Comparison of ENCODE assay signal across 9 cellular contexts in genomic region chr2:160703648-160704585, GRCh38.
DNase-seq lines count a peak whose midpoint lies in the region; ATAC-seq and TF ChIP-seq lines count a peak whose summit lies in the region.
"Had no signal": no experiment of that assay in that cellular context is flagged by ENCODE, and none has a peak within 500 bp of the region (broad histone marks: within the 10 kb centered on the region; RNA-seq: fewer than 3 reads in every experiment).

No MANE protein-coding gene starts in this region.

- DNase-seq in CD4-positive, CD25-positive, alpha-beta regulatory T cell: peak in 1 of 3 donors; percentile 59
- peak; percentile 91 for DNase-seq in RPMI8226
- DNase-seq in iris pigment epithelial cell (ENCODE audit: low read depth): peak; percentile 51
- DNase-seq in NCI-H1092 (lab: John Stamatoyannopoulos, UW): no peak
- DNase-seq in mesenteric fat pad (ENCODE audit: low spot score): no peak
- DNase-seq in progenitor cell of endocrine pancreas (ENCODE audit: low spot score, unreplicated experiment): no peak

- no peaks in the 10 kb centered on the region for H3K36me3 ChIP-seq in CD4-positive, CD25-positive, alpha-beta regulatory T cell (ENCODE audit: control insufficient read depth, insufficient read depth, low read length)

- H3K27ac Mint-ChIP-seq in CD4-positive, CD25-positive, alpha-beta regulatory T cell: peak overlapping the region in 2 of 3 donors; percentile 32 to 38
- H3K27ac Mint-ChIP-seq in progenitor cell of endocrine pancreas: no peak overlapping the region

- peaks cover 0 to 4% (median 0%) of the 10 kb centered on the region in 7 donors for H3K9me3 Mint-ChIP-seq in CD4-positive, CD25-positive, alpha-beta regulatory T cell
- peaks cover 14% of the 10 kb centered on the region for H3K9me3 Mint-ChIP-seq in progenitor cell of endocrine pancreas (ENCODE audit: low read depth)

- H3K9me3 ChIP-seq in CD4-positive, CD25-positive, alpha-beta regulatory T cell (ENCODE audit: control insufficient read depth in 2 of 2, low read length in 2 of 2): no peaks in the 10 kb centered on the region

- H3K4me3 ChIP-seq in CD4-positive, CD25-positive, alpha-beta regulatory T cell (ENCODE audit: low read depth, low read length): no peak overlapping the region

- ATAC-seq in CD4-positive, CD25-positive, alpha-beta regulatory T cell (ENCODE audit: low read depth in 2 of 2): peak; percentile 48 to 69
- peak; percentile 91 for ATAC-seq in GM19324 (IDR thresholded peaks at IDR 0.05; ENCODE audit: low FRiP score, unreplicated experiment)
- ATAC-seq in HG03135 (IDR thresholded peaks at IDR 0.05; ENCODE audit: unreplicated experiment): peak; percentile 73
- ATAC-seq: HCT116 had no signal

- H3K27me3 Mint-ChIP-seq in CD4-positive, CD25-positive, alpha-beta regulatory T cell: no peaks in the 10 kb centered on the region
- H3K27me3 Mint-ChIP-seq in progenitor cell of endocrine pancreas: peaks cover 2% of the 10 kb centered on the region

- no peak overlapping the region for H3K27ac ChIP-seq in CD4-positive, CD25-positive, alpha-beta regulatory T cell (ENCODE audit: insufficient read depth, low read length, poor library complexity, severe bottlenecking)

- peaks cover 0 to 8% (median 3%) of the 10 kb centered on the region in 4 donors for H3K4me1 Mint-ChIP-seq in CD4-positive, CD25-positive, alpha-beta regulatory T cell
- no peaks in the 10 kb centered on the region for H3K4me1 Mint-ChIP-seq in progenitor cell of endocrine pancreas (ENCODE audit: low read depth)

- no peaks in the 10 kb centered on the region for H3K4me1 ChIP-seq in CD4-positive, CD25-positive, alpha-beta regulatory T cell (ENCODE audit: control insufficient read depth, insufficient read depth, low read length, poor library complexity, severe bottlenecking)

- no peaks in the 10 kb centered on the region for H3K36me3 Mint-ChIP-seq in CD4-positive, CD25-positive, alpha-beta regulatory T cell
- no peaks in the 10 kb centered on the region for H3K36me3 Mint-ChIP-seq in progenitor cell of endocrine pancreas (ENCODE audit: insufficient read depth)

- no peak overlapping the region for H3K4me3 Mint-ChIP-seq in CD4-positive, CD25-positive, alpha-beta regulatory T cell
- no peak overlapping the region for H3K4me3 Mint-ChIP-seq in progenitor cell of endocrine pancreas (ENCODE audit: low read depth)

- TF ChIP-seq CTCF in progenitor cell of endocrine pancreas (IDR thresholded peaks at IDR 0.05; ENCODE audit: unreplicated experiment): no peak

- H3K27me3 ChIP-seq in CD4-positive, CD25-positive, alpha-beta regulatory T cell (ENCODE audit: control insufficient read depth, insufficient read depth, low read length): no peaks in the 10 kb centered on the region

Comparison
In these comparisons a context has a peak if more than half of its experiments do, and no peak if none do; other contexts are left out.
1. DNase-seq: peak in RPMI8226 (single experiment) and iris pigment epithelial cell (single experiment); none in NCI-H1092 (single experiment), mesenteric fat pad (single experiment) and progenitor cell of endocrine pancreas (single experiment).
2. Peak in every context shown above with its lines, with median percentiles within 50 percentile points of each other: ATAC-seq.